Comparison of ENCODE assay signal across 18 cellular contexts in the genomic region with DNA sequence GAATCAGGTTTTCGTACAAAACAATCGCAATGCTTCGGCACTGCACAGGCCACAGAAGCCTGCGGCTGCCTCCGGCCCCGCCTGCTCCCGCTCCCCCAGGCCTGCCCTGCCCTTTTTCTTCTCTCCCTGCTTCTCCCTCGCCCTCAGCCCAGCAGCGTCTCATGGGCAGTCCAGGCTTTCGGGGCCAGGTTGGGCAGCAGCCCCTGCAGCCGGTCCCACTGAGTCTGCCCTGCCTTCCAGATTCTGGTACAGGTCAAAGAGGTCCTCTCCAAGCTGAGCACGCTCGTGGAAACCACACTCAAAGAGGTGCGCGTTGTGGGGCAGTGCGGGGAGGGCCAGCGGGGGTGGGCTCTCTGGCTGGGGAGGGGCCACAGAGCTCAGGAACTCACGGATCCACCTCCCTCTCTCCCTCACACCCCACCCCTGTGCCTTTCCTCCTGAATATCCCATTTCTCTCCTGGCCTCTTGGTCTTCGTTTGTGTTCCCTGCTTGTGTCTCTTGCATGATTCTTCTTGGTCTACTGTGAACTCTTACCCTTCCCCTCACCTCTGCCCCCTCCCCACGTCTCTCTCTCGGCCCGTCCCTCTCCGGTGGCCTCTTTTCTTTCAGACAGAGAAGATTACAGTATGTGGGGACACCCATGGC. TPM values are rescaled to one million over a fixed set of nuclear protein-coding genes. Genes with fewer than 3 reads are reported as not detected.
A peak's percentile ranks its signal among the peaks of the same experiment; 100 is the strongest.
DNase-seq lines count a peak whose midpoint lies in the region; TF ChIP-seq lines count a peak whose summit lies in the region.
"Had no signal": no experiment of that assay in that cellular context is flagged by ENCODE, and none has a peak within 500 bp of the region (broad histone marks: within the 10 kb centered on the region; RNA-seq: fewer than 3 reads in every experiment).

No MANE protein-coding gene starts in this region.

- H2BK5ac ChIP-seq in neuronal stem cell (ENCODE audit: low read length): no peak overlapping the region

- no peak overlapping the region for H3K23ac ChIP-seq in neuronal stem cell (ENCODE audit: low read depth, low read length, poor library complexity)

- H3K36me3 Mint-ChIP-seq in activated T-cell treated with anti-CD3 and anti-CD28 coated beads, Interleukin-2, amount 50 U/mL, for 24 hours (ENCODE audit: low read depth): peaks cover 96% of the 10 kb centered on the region
- peaks cover 80% of the 10 kb centered on the region for H3K36me3 Mint-ChIP-seq in endodermal cell (ENCODE audit: low read depth)

- H2BK12ac ChIP-seq in neuronal stem cell (ENCODE audit: low read length): no peak overlapping the region

- no peak overlapping the region for H3K4me2 ChIP-seq in neuronal stem cell (ENCODE audit: insufficient read depth, low read length, poor library complexity, severe bottlenecking)
- H3K4me2 ChIP-seq: A549, GM23338 had no signal

- intact Hi-C loops in sigmoid colon (cut with DNase I): no loop called here

- TF ChIP-seq CTCF in NB4 (IDR thresholded peaks at IDR 0.05; ENCODE audit: low read depth, low read length) (no peak), endodermal cell (conservative IDR thresholded peaks at IDR 0.05) (no peak), sigmoid colon (IDR thresholded peaks at IDR 0.05) (no peak)

- H3K9me3 ChIP-seq in endodermal cell (ENCODE audit: control insufficient read depth, low read length) (no peaks in the 10 kb centered on the region), sigmoid colon (no peaks in the 10 kb centered on the region), neuronal stem cell (replicated peaks in 1 of 2; ENCODE audit: control insufficient read depth in 2 of 2, insufficient read depth in 1 of 2, low read depth in 1 of 2, low read length in 2 of 2) (peaks cover 3 to 9% of the 10 kb centered on the region in 2 donors)
- H3K9me3 ChIP-seq: A549 had no signal

- no peak overlapping the region for H2AFZ ChIP-seq in neuronal stem cell (ENCODE audit: low read length)
- H2AFZ ChIP-seq: GM23338 had no signal

- no peak overlapping the region for H4K8ac ChIP-seq in neuronal stem cell (ENCODE audit: low read depth, low read length)

- no peak overlapping the region for H3K27ac Mint-ChIP-seq in activated T-cell treated with anti-CD3 and anti-CD28 coated beads, Interleukin-2, amount 50 U/mL, for 24 hours
- H3K27ac Mint-ChIP-seq in endodermal cell: peak overlapping the region; percentile 72

- no peak overlapping the region for H3K14ac ChIP-seq in neuronal stem cell (ENCODE audit: low read length)

- no peaks in the 10 kb centered on the region for H3K27me3 ChIP-seq in endodermal cell (ENCODE audit: control insufficient read depth, insufficient read depth, low read length, poor library complexity, severe bottlenecking)
- no peaks in the 10 kb centered on the region for H3K27me3 ChIP-seq in sigmoid colon
- no peaks in the 10 kb centered on the region for H3K27me3 ChIP-seq in neuronal stem cell (ENCODE audit: control insufficient read depth in 3 of 3, insufficient read depth in 3 of 3, low read depth in 1 of 3, low read length in 3 of 3)

- H2BK15ac ChIP-seq in neuronal stem cell (ENCODE audit: low read length): no peak overlapping the region

- no peak overlapping the region for H2BK120ac ChIP-seq in neuronal stem cell (ENCODE audit: low read depth, low read length)

- H3K9ac ChIP-seq in endodermal cell (ENCODE audit: extremely low read depth, low read length, poor library complexity, severe bottlenecking) (no peak overlapping the region), neuronal stem cell (ENCODE audit: low read depth, low read length, poor library complexity) (no peak overlapping the region)

- no peaks in the 10 kb centered on the region for H3K9me3 Mint-ChIP-seq in activated T-cell treated with anti-CD3 and anti-CD28 coated beads, Interleukin-2, amount 50 U/mL, for 24 hours
- no peaks in the 10 kb centered on the region for H3K9me3 Mint-ChIP-seq in endodermal cell
- H3K9me3 Mint-ChIP-seq: GM23338 had no signal

- no peak for TF ChIP-seq EP300 in sigmoid colon (IDR thresholded peaks at IDR 0.05)

- 94 to 98% methylated on average over 16 to 22 of the region's 23 CpGs for WGBS in endodermal cell (ENCODE audit: insufficient coverage in 1 of 2, insufficient read length in 1 of 2), 2 experiments
- 87 to 91% methylated on average over 22 to 23 of the region's 23 CpGs for WGBS in sigmoid colon, 2 donors
- no CpG with 5 or more reads among the region's 23 CpGs for WGBS in neuronal stem cell (ENCODE audit: extremely low coverage in 2 of 2, insufficient read length in 2 of 2, insufficient replicate concordance in 1 of 2), 2 donors

- H3K27ac ChIP-seq in endodermal cell (ENCODE audit: low read depth, low read length) (no peak overlapping the region), sigmoid colon (no peak overlapping the region), neuronal stem cell (replicated peaks; ENCODE audit: low read length) (no peak overlapping the region)
- H3K27ac ChIP-seq: A549 had no signal

- H3K4ac ChIP-seq in neuronal stem cell (ENCODE audit: low read length): no peak overlapping the region

- H3K4me3 ChIP-seq in NB4 (ENCODE audit: low read depth, low read length) (no peak overlapping the region), endodermal cell (ENCODE audit: low read length) (no peak overlapping the region), sigmoid colon (no peak overlapping the region), neuronal stem cell (ENCODE audit: low read length in 2 of 2) (no peak overlapping the region)
- H3K4me3 ChIP-seq: A549, GM23338 had no signal

- DNase-seq in activated T-cell treated with anti-CD3 and anti-CD28 coated beads, Interleukin-2, amount 50 U/mL, for 24 hours: peak; percentile 19
- DNase-seq in activated T-cell treated with anti-CD3 and anti-CD28 coated beads, Interleukin-2, amount 50 U/mL, for 1 hour: no peak
- peak; percentile 6 for DNase-seq in NB4 (ENCODE audit: low read depth)
- DNase-seq in endodermal cell: peak; percentile 22
- peak; percentile 30 for DNase-seq in sigmoid colon
- DNase-seq in globus pallidus (ENCODE audit: low spot score): no peak
- DNase-seq in GM19240 (ENCODE audit: insufficient read length, low spot score): no peak
- no peak for DNase-seq in neuronal stem cell (ENCODE audit: low spot score)
- DNase-seq: C1 segment of cervical spinal cord, DND-41, KG1, NCI-H1048, NCI-H2081 treated with DMSO at 0.1 percent for 48 hours, NCI-H510A treated with DMSO at 0.1 percent for 48 hours, NCI-H82, SHP77 had no signal

- H3K4me1 ChIP-seq in endodermal cell (ENCODE audit: control insufficient read depth, insufficient read depth, low read length): no peaks in the 10 kb centered on the region
- H3K4me1 ChIP-seq in sigmoid colon: peaks cover 0 to 26% (median 11%) of the 10 kb centered on the region in 4 donors
- H3K4me1 ChIP-seq in neuronal stem cell (ENCODE audit: control insufficient read depth in 2 of 2, insufficient read depth in 1 of 2, low read depth in 1 of 2, low read length in 2 of 2): no peaks in the 10 kb centered on the region

- peaks cover 86% of the 10 kb centered on the region for H3K36me3 ChIP-seq in endodermal cell (ENCODE audit: control insufficient read depth, insufficient read depth, low read length)
- peaks cover 17 to 65% (median 46%) of the 10 kb centered on the region in 4 donors for H3K36me3 ChIP-seq in sigmoid colon
- H3K36me3 ChIP-seq in neuronal stem cell (replicated peaks in 1 of 2; ENCODE audit: control insufficient read depth in 2 of 2, insufficient read depth in 2 of 2, low read length in 2 of 2): peaks cover 55 to 99% of the 10 kb centered on the region in 2 donors

- H3K18ac ChIP-seq in neuronal stem cell (ENCODE audit: low read length): no peak overlapping the region

- H3K79me1 ChIP-seq in neuronal stem cell (ENCODE audit: low read depth, low read length): peaks cover 4% of the 10 kb centered on the region

- no peak overlapping the region for H4K91ac ChIP-seq in neuronal stem cell (ENCODE audit: low read depth, low read length, poor library complexity)

- no peaks in the 10 kb centered on the region for H3K4me1 Mint-ChIP-seq in activated T-cell treated with anti-CD3 and anti-CD28 coated beads, Interleukin-2, amount 50 U/mL, for 24 hours (ENCODE audit: low read depth)
- no peaks in the 10 kb centered on the region for H3K4me1 Mint-ChIP-seq in endodermal cell
- H3K4me1 Mint-ChIP-seq: GM23338 had no signal

- TF ChIP-seq POLR2A in NB4 (IDR thresholded peaks at IDR 0.05; ENCODE audit: extremely low read depth, insufficient read length) (no peak), sigmoid colon (IDR thresholded peaks at IDR 0.05) (no peak)

- H3K27me3 Mint-ChIP-seq in activated T-cell treated with anti-CD3 and anti-CD28 coated beads, Interleukin-2, amount 50 U/mL, for 24 hours: no peaks in the 10 kb centered on the region
- H3K27me3 Mint-ChIP-seq in endodermal cell (ENCODE audit: insufficient read depth): no peaks in the 10 kb centered on the region

- no peak overlapping the region for H3K4me3 Mint-ChIP-seq in activated T-cell treated with anti-CD3 and anti-CD28 coated beads, Interleukin-2, amount 50 U/mL, for 24 hours
- H3K4me3 Mint-ChIP-seq in endodermal cell: no peak overlapping the region
- H3K4me3 Mint-ChIP-seq: GM23338 had no signal

- no peak overlapping the region for H2AK5ac ChIP-seq in neuronal stem cell (ENCODE audit: low read depth, low read length)

RNA-seq across cellular contexts. Expression of gene CCDC8, which starts 30.1 kb away (rescaled TPM):
- total RNA-seq in endodermal cell: 10 to 100 TPM; 27.5 to 30.5 TPM
- 22.6 TPM for polyA plus RNA-seq in endodermal cell (2013, experiment 1 of 2)
- 19.1 TPM for polyA plus RNA-seq in endodermal cell (2013, experiment 2 of 2)
- total RNA-seq in sigmoid colon: 1 to 10 TPM; 3.5 to 6.1 (median 5.2) TPM
- polyA plus RNA-seq in sigmoid colon: 1 to 10 TPM in 2 of 3 donors, under 1 TPM in 1; 0.69 to 2.4 (median 1.9) TPM
- 7.0 TPM for polyA plus RNA-seq in neuronal stem cell (2013, experiment 1 of 2)
- 7.6 TPM for polyA plus RNA-seq in neuronal stem cell (2013, experiment 2 of 2)

RNA-seq across cellular contexts. Expression of gene PPP5C, which starts 36.4 kb away (rescaled TPM):
- total RNA-seq in endodermal cell (100 to 1,000 TPM; 101 to 112 TPM), sigmoid colon (10 to 100 TPM; 37.1 to 61.5 (median 46.5) TPM)
- polyA plus RNA-seq in endodermal cell (2013, experiment 1 of 2): 81.4 TPM
- polyA plus RNA-seq in endodermal cell (2013, experiment 2 of 2): 84.3 TPM
- polyA plus RNA-seq in sigmoid colon: 10 to 100 TPM; 27.6 to 62.3 (median 37.7) TPM
- 79.2 TPM for polyA plus RNA-seq in neuronal stem cell (2013, experiment 1 of 2)
- polyA plus RNA-seq in neuronal stem cell (2013, experiment 2 of 2): 78.7 TPM

RNA-seq across cellular contexts. Expression of gene PNMA8C, which starts 45.4 kb away (rescaled TPM):
- under 1 TPM; 0.20 to 0.33 TPM for total RNA-seq in endodermal cell
- polyA plus RNA-seq in endodermal cell (2013, experiment 1 of 2): 3.0 TPM
- 3.1 TPM for polyA plus RNA-seq in endodermal cell (2013, experiment 2 of 2)
- under 1 TPM in 3 of 4 donors, not detected in 1; 0.27 to 0.36 (median 0.28) TPM for total RNA-seq in sigmoid colon
- polyA plus RNA-seq in sigmoid colon: under 1 TPM in 2 of 3 donors, not detected in 1; 0.23 to 0.25 TPM
- polyA plus RNA-seq in neuronal stem cell (2013, experiment 1 of 2): 0.52 TPM
- polyA plus RNA-seq in neuronal stem cell (2013, experiment 2 of 2): 0.47 TPM

Comparison
In these comparisons a context has a peak if more than half of its experiments do, and no peak if none do; other contexts are left out.
1. DNase-seq: peak in activated T-cell treated with anti-CD3 and anti-CD28 coated beads, Interleukin-2, amount 50 U/mL, for 24 hours (single experiment), NB4 (single experiment), endodermal cell (single experiment) and sigmoid colon (single experiment); none in activated T-cell treated with anti-CD3 and anti-CD28 coated beads, Interleukin-2, amount 50 U/mL, for 1 hour (single experiment), globus pallidus (single experiment), GM19240 (single experiment) and neuronal stem cell (single experiment).
2. RNA of gene CCDC8, which starts 30.1 kb away (total RNA-seq): 27.5 to 30.5 TPM in endodermal cell; 3.5 to 6.1 TPM in sigmoid colon; every median in the first group is over 4 times any median in the second.